28 cellular contexts compared by ENCODE assay signal in the genomic region with DNA sequence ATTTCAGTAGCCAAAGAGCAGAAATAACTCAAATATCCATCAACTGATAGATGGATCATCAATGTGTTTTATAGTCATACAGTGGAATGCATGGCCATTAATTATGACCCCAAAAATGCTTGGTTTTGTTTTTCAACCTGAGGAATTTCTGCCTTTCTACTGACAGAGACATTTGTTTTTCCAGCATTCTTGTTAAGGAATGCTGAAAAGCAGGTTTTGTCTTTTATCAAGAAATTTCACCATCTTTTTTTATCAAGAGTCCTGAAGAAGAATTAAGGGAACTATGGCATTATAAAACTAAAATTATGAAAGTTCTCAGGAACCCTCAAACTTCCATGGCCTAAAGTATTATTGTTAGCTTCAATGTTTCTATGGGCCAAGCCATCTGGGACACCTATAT.
"Had no signal": no experiment of that assay in that cellular context is flagged by ENCODE, and none has a peak within 500 bp of the region (broad histone marks: within the 10 kb centered on the region; RNA-seq: fewer than 3 reads in every experiment).

No MANE protein-coding gene starts in this region.

- H3K4me2 ChIP-seq: neural progenitor cell, smooth muscle cell had no signal

- H3K4me3 Mint-ChIP-seq: immature natural killer cell; natural killer cell; nephron progenitor cell; neural progenitor cell; stimulated activated naive B cell treated with anti-CD40 and anti-IgM and Interleukin-4, amounts not matched to agents 10 μg/mL and 1 μg/mL and 100 μg/mL, for 72 hours had no signal

- H3K4me3 ChIP-seq: left lung, lung, neural progenitor cell, right atrium auricular region, right lobe of liver, smooth muscle cell, stomach, testis, thyroid gland, transverse colon, upper lobe of left lung, vagina had no signal

- H3K27ac ChIP-seq: left lung, neural progenitor cell, neutrophil, parathyroid adenoma, right atrium auricular region, right lobe of liver, stomach, testis, thyroid gland, transverse colon, upper lobe of left lung, vagina had no signal

- H3K9me3 ChIP-seq: right lobe of liver, testis, thyroid gland had no signal

- H3K9me3 Mint-ChIP-seq: neural progenitor cell had no signal

- DNase-seq: hypothalamus; immature natural killer cell; kidney; left colon; left lung; naive B cell; natural killer cell; nephron progenitor cell; occipital lobe; right lobe of liver; stimulated activated CD4-positive, alpha-beta T cell treated with anti-CD3 and anti-CD28 coated beads, Interleukin-1b, Interleukin-23, amount 100 ng/mL, for 48 hours; stimulated activated CD4-positive, alpha-beta T cell treated with anti-CD3 and anti-CD28 coated beads, Interleukin-4, amount 100 ng/mL, for 1 hour; stimulated activated naive B cell treated with anti-CD40 and anti-IgM and Interleukin-4, amounts not matched to agents 10 μg/mL and 1 μg/mL and 100 μg/mL, for 72 hours; stimulated activated naive CD8-positive, alpha-beta T cell treated with anti-CD3 and anti-CD28 coated beads, Interleukin-15, Interleukin-2, amounts not matched to agents 100 U/mL and 50 U/mL, for 24 hours; stomach; testis; thyroid gland; transverse colon; upper lobe of left lung had no signal

- H3K27ac Mint-ChIP-seq: immature natural killer cell; naive B cell; natural killer cell; nephron progenitor cell; neural progenitor cell; progenitor cell of endocrine pancreas; stimulated activated naive B cell treated with anti-CD40 and anti-IgM and Interleukin-4, amounts not matched to agents 10 μg/mL and 1 μg/mL and 100 μg/mL, for 72 hours had no signal

- H3K36me3 ChIP-seq: left lung, neural progenitor cell, neutrophil, right atrium auricular region, right lobe of liver, stomach, thyroid gland, transverse colon, upper lobe of left lung, vagina had no signal

- ATAC-seq: left colon; left lung; natural killer cell; right lobe of liver; stimulated activated naive B cell treated with anti-CD40 and anti-IgM and Interleukin-4, amounts not matched to agents 10 μg/mL and 1 μg/mL and 100 μg/mL, for 72 hours; stimulated activated naive CD8-positive, alpha-beta T cell treated with anti-CD3 and anti-CD28 coated beads, Interleukin-15, Interleukin-2, amounts not matched to agents 100 U/mL and 50 U/mL, for 24 hours had no signal

- H3K27me3 ChIP-seq: left lung, neural progenitor cell, neutrophil, right atrium auricular region, right lobe of liver, stomach, testis, thyroid gland, transverse colon, upper lobe of left lung, vagina had no signal

- H2AFZ ChIP-seq: neural progenitor cell had no signal

- H3K36me3 Mint-ChIP-seq: naive B cell; natural killer cell; neural progenitor cell; stimulated activated naive B cell treated with anti-CD40 and anti-IgM and Interleukin-4, amounts not matched to agents 10 μg/mL and 1 μg/mL and 100 μg/mL, for 72 hours had no signal

- H3K9ac ChIP-seq: neural progenitor cell, parathyroid adenoma had no signal

- H3K79me2 ChIP-seq: parathyroid adenoma had no signal

- H3K4me1 Mint-ChIP-seq: immature natural killer cell; naive B cell; natural killer cell; nephron progenitor cell; neural progenitor cell; stimulated activated naive B cell treated with anti-CD40 and anti-IgM and Interleukin-4, amounts not matched to agents 10 μg/mL and 1 μg/mL and 100 μg/mL, for 72 hours had no signal

- H3K4me1 ChIP-seq: left lung, neural progenitor cell, parathyroid adenoma, right atrium auricular region, right lobe of liver, stomach, testis, thyroid gland, transverse colon, upper lobe of left lung, vagina had no signal

- FAIRE-seq: islet of Langerhans, kidney had no signal

- H3K27me3 Mint-ChIP-seq: naive B cell; progenitor cell of endocrine pancreas; stimulated activated naive B cell treated with anti-CD40 and anti-IgM and Interleukin-4, amounts not matched to agents 10 μg/mL and 1 μg/mL and 100 μg/mL, for 72 hours had no signal
